In the genomic region with DNA sequence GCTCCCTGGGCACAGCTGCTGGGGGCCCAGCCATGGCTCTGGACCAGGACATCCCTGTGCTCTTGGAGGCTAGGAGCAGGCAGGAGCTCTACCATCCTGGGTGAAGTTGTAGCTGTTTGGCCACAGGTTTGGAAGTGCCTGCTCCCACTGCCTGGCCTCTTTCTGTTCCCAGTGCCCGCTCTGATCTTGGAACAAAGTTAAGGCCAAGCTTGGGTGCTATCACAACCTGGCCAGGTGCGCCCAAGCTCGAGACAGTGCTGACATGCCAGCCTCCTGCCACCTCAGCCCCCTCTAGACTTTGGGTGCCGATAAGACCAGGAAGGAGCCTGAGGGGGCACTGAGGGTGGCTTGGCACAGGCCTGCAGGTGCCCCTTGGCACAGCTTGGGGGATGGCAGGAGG, we compare ENCODE assay signal across 17 cellular contexts.
DNase-seq lines count a peak whose midpoint lies in the region; ATAC-seq and TF ChIP-seq lines count a peak whose summit lies in the region.
"Had no signal": no experiment of that assay in that cellular context is flagged by ENCODE, and none has a peak within 500 bp of the region (broad histone marks: within the 10 kb centered on the region; RNA-seq: fewer than 3 reads in every experiment).

No MANE protein-coding gene starts in this region.

- peaks cover 0 to 2% of the 10 kb centered on the region in 2 experiments; a peak in 1 of 5 replicates for H3K9me3 Mint-ChIP-seq in H9

- H3K27ac Mint-ChIP-seq in H9: no peak overlapping the region
- H3K27ac Mint-ChIP-seq: B cell; CD8-positive, alpha-beta T cell; HFFc6; IgD-negative memory B cell had no signal

- H2BK12ac ChIP-seq in H9 (ENCODE audit: insufficient read length, low read depth, low read length) (no peak overlapping the region), neuronal stem cell (ENCODE audit: low read length) (no peak overlapping the region)

- no peak overlapping the region for H3K4me2 ChIP-seq in H9 (ENCODE audit: insufficient read depth, insufficient read length, low read length)
- H3K4me2 ChIP-seq in neuronal stem cell (ENCODE audit: insufficient read depth, low read length, poor library complexity, severe bottlenecking): no peak overlapping the region
- H3K4me2 ChIP-seq: BLaER1 treated with 17β-estradiol and CSF1 and Interleukin-3, amounts not matched to agents 10 nM and 100 nM had no signal

- H3K9ac ChIP-seq in H9 (ENCODE audit: extremely low read depth, insufficient read length, low read length) (no peak overlapping the region), neuronal stem cell (ENCODE audit: low read depth, low read length, poor library complexity) (no peak overlapping the region)
- H3K9ac ChIP-seq: BLaER1 treated with 17β-estradiol and CSF1 and Interleukin-3, amounts not matched to agents 10 nM and 100 nM had no signal

- H2BK15ac ChIP-seq in H9 (ENCODE audit: low read depth, low read length) (no peak overlapping the region), neuronal stem cell (ENCODE audit: low read length) (no peak overlapping the region)

- no peak overlapping the region for H3K4ac ChIP-seq in H9 (ENCODE audit: low read depth, low read length)
- H3K4ac ChIP-seq in neuronal stem cell (ENCODE audit: low read length): no peak overlapping the region

- intact Hi-C loops in spleen (cut with DNase I; ENCODE audit: low total_unique reads) (no loop called here), aorta (cut with DNase I) (no loop called here)

- no peak overlapping the region for H2AFZ ChIP-seq in H9 (ENCODE audit: low read length)
- no peak overlapping the region for H2AFZ ChIP-seq in neuronal stem cell (ENCODE audit: low read length)

- no peak overlapping the region for H4K5ac ChIP-seq in H9 (ENCODE audit: insufficient read length, low read depth, low read length)

- H3K4me1 ChIP-seq in H9 (ENCODE audit: insufficient read depth, low read length): no peaks in the 10 kb centered on the region
- peaks cover 0 to 3% of the 10 kb centered on the region in 2 donors for H3K4me1 ChIP-seq in neuronal stem cell (ENCODE audit: control insufficient read depth in 2 of 2, insufficient read depth in 1 of 2, low read depth in 1 of 2, low read length in 2 of 2)
- no peaks in the 10 kb centered on the region for H3K4me1 ChIP-seq in spleen
- no peaks in the 10 kb centered on the region for H3K4me1 ChIP-seq in aorta (ENCODE audit: control insufficient read depth in 1 of 2, insufficient read depth in 2 of 2, low read length in 2 of 2)

- ATAC-seq in aorta (ENCODE audit: low FRiP score) (peak; percentile 26), GM19452 (IDR thresholded peaks at IDR 0.05; ENCODE audit: unreplicated experiment) (no peak)
- ATAC-seq: CD8-positive, alpha-beta T cell; HCT116 had no signal

- H2AK5ac ChIP-seq in H9 (ENCODE audit: insufficient read length, low read length) (no peak overlapping the region), neuronal stem cell (ENCODE audit: low read depth, low read length) (peak overlapping the region; percentile 8)

- no CpG with 5 or more reads among the region's 4 CpGs for WGBS in H9 (ENCODE audit: extremely low coverage, insufficient read length, low lambda C conversion rate)
- no CpG with 5 or more reads among the region's 4 CpGs for WGBS in neuronal stem cell (ENCODE audit: extremely low coverage in 2 of 2, insufficient read length in 2 of 2, insufficient replicate concordance in 1 of 2), 2 donors
- WGBS in spleen, 5 donors: 76 to 89% (median 80%) methylated on average over 1 to 4 of the region's 4 CpGs
- 91 to 93% methylated on average over 4 of the region's 4 CpGs for WGBS in aorta, 2 donors

- H2BK120ac ChIP-seq in H9 (ENCODE audit: low read depth, low read length, poor library complexity, severe bottlenecking) (no peak overlapping the region), neuronal stem cell (ENCODE audit: low read depth, low read length) (no peak overlapping the region)

- H3K79me1 ChIP-seq in H9 (ENCODE audit: insufficient read depth, low read depth, low read length, poor library complexity, severe bottlenecking) (no peaks in the 10 kb centered on the region), neuronal stem cell (ENCODE audit: low read depth, low read length) (no peaks in the 10 kb centered on the region)

- no peak for DNase-seq in H9
- no peak for DNase-seq in neuronal stem cell (ENCODE audit: low spot score)
- peak; percentile 50 for DNase-seq in spleen
- DNase-seq in aorta: no peak
- no peak for DNase-seq in NCI-H2196 treated with DMSO at 0.1 percent for 48 hours (lab: John Stamatoyannopoulos, UW; ENCODE audit: unreplicated experiment)
- no peak for DNase-seq in AML-193 (lab: John Stamatoyannopoulos, UW)
- DNase-seq: 8988T; Calu3; CD8-positive, alpha-beta T cell; DMS79 treated with DMSO at 0.1 percent for 48 hours; GF-D8; HFFc6 had no signal

- H3K27me3 ChIP-seq in H9 (ENCODE audit: insufficient read depth, low read length): no peaks in the 10 kb centered on the region
- no peaks in the 10 kb centered on the region for H3K27me3 ChIP-seq in neuronal stem cell (ENCODE audit: control insufficient read depth in 3 of 3, insufficient read depth in 3 of 3, low read depth in 1 of 3, low read length in 3 of 3)
- no peaks in the 10 kb centered on the region for H3K27me3 ChIP-seq in spleen (replicated peaks in 1 of 7)
- no peaks in the 10 kb centered on the region for H3K27me3 ChIP-seq in aorta (ENCODE audit: control insufficient read depth in 1 of 2, insufficient read depth in 2 of 2, low read length in 1 of 2)
- H3K27me3 ChIP-seq: BLaER1 treated with 17β-estradiol and CSF1 and Interleukin-3, amounts not matched to agents 10 nM and 100 nM had no signal

- no peak overlapping the region for H3K4me3 Mint-ChIP-seq in H9
- H3K4me3 Mint-ChIP-seq: B cell; CD8-positive, alpha-beta T cell; HFFc6; IgD-negative memory B cell had no signal

- no peak overlapping the region for H3K56ac ChIP-seq in H9 (ENCODE audit: insufficient read length, low read depth, low read length)

- H3K18ac ChIP-seq in H9 (ENCODE audit: insufficient read length, low read depth, low read length): peak overlapping the region; percentile 23
- peak overlapping the region; percentile 48 for H3K18ac ChIP-seq in neuronal stem cell (ENCODE audit: low read length)

- peaks cover 0 to 2% (median 0%) of the 10 kb centered on the region in 3 experiments; a peak in 1 of 7 replicates for H3K36me3 Mint-ChIP-seq in H9 (ENCODE audit: insufficient read depth in 1 of 3, low read depth in 3 of 3)
- H3K36me3 Mint-ChIP-seq: CD8-positive, alpha-beta T cell; IgD-negative memory B cell had no signal

- H4K91ac ChIP-seq in H9 (ENCODE audit: insufficient read length, low read depth, low read length) (no peak overlapping the region), neuronal stem cell (ENCODE audit: low read depth, low read length, poor library complexity) (no peak overlapping the region)

- H3K23me2 ChIP-seq in H9 (ENCODE audit: insufficient read length, low read depth, low read length, poor library complexity, severe bottlenecking): no peaks in the 10 kb centered on the region

- H3K36me3 ChIP-seq in neuronal stem cell (replicated peaks in 1 of 2; ENCODE audit: control insufficient read depth in 2 of 2, insufficient read depth in 2 of 2, low read length in 2 of 2): no peaks in the 10 kb centered on the region
- H3K36me3 ChIP-seq in spleen: no peaks in the 10 kb centered on the region
- H3K36me3 ChIP-seq in aorta (ENCODE audit: control insufficient read depth in 1 of 2, insufficient read depth in 2 of 2, low read length in 1 of 2): no peaks in the 10 kb centered on the region
- H3K36me3 ChIP-seq: BLaER1 treated with 17β-estradiol and CSF1 and Interleukin-3, amounts not matched to agents 10 nM and 100 nM had no signal

- no peak overlapping the region; the same call in 1 of the 2 replicates for H3K14ac ChIP-seq in H9 (ENCODE audit: insufficient read depth, low read length)
- peak overlapping the region; percentile 63 for H3K14ac ChIP-seq in neuronal stem cell (ENCODE audit: low read length)

- no peak overlapping the region for H3K27ac ChIP-seq in H9 (ENCODE audit: insufficient read length, low read depth, low read length)
- no peak overlapping the region for H3K27ac ChIP-seq in neuronal stem cell (replicated peaks; ENCODE audit: low read length)
- no peak overlapping the region for H3K27ac ChIP-seq in spleen
- H3K27ac ChIP-seq in aorta (ENCODE audit: low read depth in 1 of 2, low read length in 2 of 2): no peak overlapping the region
- H3K27ac ChIP-seq: BLaER1 treated with 17β-estradiol and CSF1 and Interleukin-3, amounts not matched to agents 10 nM and 100 nM had no signal

- no peaks in the 10 kb centered on the region for H3K27me3 Mint-ChIP-seq in H9 (ENCODE audit: low read depth)
- H3K27me3 Mint-ChIP-seq: B cell, IgD-negative memory B cell had no signal

- peaks cover 2 to 4% of the 10 kb centered on the region in 2 experiments; a peak in 2 of 4 replicates for H3K4me1 Mint-ChIP-seq in H9
- H3K4me1 Mint-ChIP-seq: B cell, IgD-negative memory B cell had no signal

- TF ChIP-seq CTCF in H9 (conservative IDR thresholded peaks at IDR 0.05) (no peak), spleen (IDR thresholded peaks at IDR 0.05 in 8 of 11, conservative IDR thresholded peaks at IDR 0.05 in 3 of 11) (no peak)

- H3K9me3 ChIP-seq in H9 (ENCODE audit: control insufficient read depth, low read depth, low read length) (no peaks in the 10 kb centered on the region), neuronal stem cell (replicated peaks in 1 of 2; ENCODE audit: control insufficient read depth in 2 of 2, insufficient read depth in 1 of 2, low read depth in 1 of 2, low read length in 2 of 2) (no peaks in the 10 kb centered on the region), spleen (peaks cover 0 to 24% (median 8%) of the 10 kb centered on the region in 8 donors), aorta (ENCODE audit: control insufficient read depth, low read length) (no peaks in the 10 kb centered on the region)
- H3K9me3 ChIP-seq: BLaER1 treated with 17β-estradiol and CSF1 and Interleukin-3, amounts not matched to agents 10 nM and 100 nM had no signal

- H3K4me3 ChIP-seq in neuronal stem cell (ENCODE audit: low read length in 2 of 2) (no peak overlapping the region), spleen (no peak overlapping the region), aorta (ENCODE audit: low read length in 2 of 2) (no peak overlapping the region)
- H3K4me3 ChIP-seq: BLaER1 treated with 17β-estradiol and CSF1 and Interleukin-3, amounts not matched to agents 10 nM and 100 nM had no signal

- no peaks in the 10 kb centered on the region for H3K79me2 ChIP-seq in H9 (ENCODE audit: insufficient read depth, low read length)

- no peak overlapping the region for H2BK5ac ChIP-seq in H9 (ENCODE audit: insufficient read length, low read length)
- H2BK5ac ChIP-seq in neuronal stem cell (ENCODE audit: low read length): no peak overlapping the region

- H3T11ph ChIP-seq in H9 (ENCODE audit: low read length): no peak overlapping the region

- H3K23ac ChIP-seq in H9 (ENCODE audit: insufficient read length, low read depth, low read length): no peak overlapping the region
- H3K23ac ChIP-seq in neuronal stem cell (ENCODE audit: low read depth, low read length, poor library complexity): no peak overlapping the region

- no peak overlapping the region for H2BK20ac ChIP-seq in H9 (ENCODE audit: low read depth, low read length, poor library complexity, severe bottlenecking)

- H4K20me1 ChIP-seq in H9 (ENCODE audit: control insufficient read depth, insufficient read depth, insufficient read length): no peaks in the 10 kb centered on the region
- H4K20me1 ChIP-seq: BLaER1 treated with 17β-estradiol and CSF1 and Interleukin-3, amounts not matched to agents 10 nM and 100 nM had no signal

- no peak for TF ChIP-seq POLR2A in spleen (IDR thresholded peaks at IDR 0.05)

- H4K8ac ChIP-seq in H9 (replicated peaks; ENCODE audit: insufficient read length, low read depth, low read length) (no peak overlapping the region), neuronal stem cell (ENCODE audit: low read depth, low read length) (no peak overlapping the region)
